In the genomic region with DNA sequence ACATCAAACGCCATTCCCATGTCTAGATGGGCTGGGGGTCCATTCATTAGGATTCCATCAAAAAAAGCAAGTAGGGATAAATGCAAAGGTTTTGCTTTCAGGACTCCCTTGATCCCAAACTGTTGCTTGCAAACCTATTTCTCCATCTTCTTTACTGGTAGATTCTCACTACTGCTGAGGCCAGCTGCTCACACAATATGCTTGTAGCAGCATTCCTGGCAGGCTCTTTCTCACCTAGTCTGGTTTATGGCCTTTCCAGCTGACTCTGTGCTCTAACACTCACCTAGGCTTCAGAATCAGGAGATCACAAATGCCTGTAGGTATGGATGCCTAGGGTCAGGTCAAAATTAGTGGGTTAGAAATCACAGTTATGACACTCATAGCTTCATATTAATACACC, we compare ENCODE assay signal across 28 cellular contexts.
"Had no signal": no experiment of that assay in that cellular context is flagged by ENCODE, and none has a peak within 500 bp of the region (broad histone marks: within the 10 kb centered on the region; RNA-seq: fewer than 3 reads in every experiment).

No MANE protein-coding gene starts in this region.

- DNase-seq: natural killer cell; occipital lobe; ovary; posterior cingulate gyrus; psoas muscle; right cardiac atrium; right lobe of liver; sigmoid colon; small intestine; stimulated activated CD4-positive, alpha-beta T cell treated with anti-CD3 and anti-CD28 coated beads, Interleukin-15, amount 100 ng/mL, for 24 hours; stimulated activated CD4-positive, alpha-beta T cell treated with anti-CD3 and anti-CD28 coated beads, Interleukin-2, amount 100 ng/mL, for 24 hours; stimulated activated CD4-positive, alpha-beta T cell treated with anti-CD3 and anti-CD28 coated beads, Interleukin-2, amount 100 ng/mL, for 48 hours; stimulated activated CD4-positive, alpha-beta T cell treated with anti-CD3 and anti-CD28 coated beads, Interleukin-4, amount 100 ng/mL, for 24 hours; stimulated activated naive B cell treated with anti-CD40 and anti-IgM and Interleukin-4, amounts not matched to agents 10 μg/mL and 1 μg/mL and 100 μg/mL, for 72 hours; stimulated activated naive CD4-positive, alpha-beta T cell treated with Interleukin-2 at 50 U/mL for 16 hours; testis; tibial artery; transverse colon; upper lobe of right lung; uterus had no signal

- H3K79me2 ChIP-seq: parathyroid adenoma had no signal

- ATAC-seq: natural killer cell; psoas muscle; right cardiac atrium; right lobe of liver; stimulated activated effector memory CD8-positive, alpha-beta T cell treated with anti-CD3 and anti-CD28 coated beads, Interleukin-12 subunit alpha, Interleukin-12 subunit beta, amount 100 ng/mL, for 72 hours; stimulated activated naive B cell treated with anti-CD40 and anti-IgM and Interleukin-4, amounts not matched to agents 10 μg/mL and 1 μg/mL and 100 μg/mL, for 72 hours; upper lobe of right lung had no signal

- H3K4me2 ChIP-seq: neural progenitor cell had no signal

- H3K9ac ChIP-seq: neural progenitor cell, parathyroid adenoma had no signal

- H3K27ac ChIP-seq: neural progenitor cell, ovary, parathyroid adenoma, psoas muscle, right lobe of liver, sigmoid colon, suprapubic skin, testis, tibial artery, transverse colon, upper lobe of right lung, uterus had no signal

- H3K27me3 Mint-ChIP-seq: progenitor cell of endocrine pancreas; stimulated activated naive B cell treated with anti-CD40 and anti-IgM and Interleukin-4, amounts not matched to agents 10 μg/mL and 1 μg/mL and 100 μg/mL, for 72 hours; stimulated activated naive CD8-positive, alpha-beta T cell treated with anti-CD3 and anti-CD28 coated beads, Interleukin-15, Interleukin-2, amounts not matched to agents 100 ng/mL and 50 ng/mL, for 24 hours; type B pancreatic cell had no signal

- H3K4me1 Mint-ChIP-seq: natural killer cell; nephron; neural progenitor cell; stimulated activated effector memory CD8-positive, alpha-beta T cell treated with anti-CD3 and anti-CD28 coated beads, Interleukin-12 subunit alpha, Interleukin-12 subunit beta, amount 100 ng/mL, for 72 hours; stimulated activated naive B cell treated with anti-CD40 and anti-IgM and Interleukin-4, amounts not matched to agents 10 μg/mL and 1 μg/mL and 100 μg/mL, for 72 hours had no signal

- H3K27ac Mint-ChIP-seq: natural killer cell; nephron; neural progenitor cell; progenitor cell of endocrine pancreas; stimulated activated effector memory CD8-positive, alpha-beta T cell treated with anti-CD3 and anti-CD28 coated beads, Interleukin-12 subunit alpha, Interleukin-12 subunit beta, amount 100 ng/mL, for 72 hours; stimulated activated naive B cell treated with anti-CD40 and anti-IgM and Interleukin-4, amounts not matched to agents 10 μg/mL and 1 μg/mL and 100 μg/mL, for 72 hours; stimulated activated naive CD8-positive, alpha-beta T cell treated with anti-CD3 and anti-CD28 coated beads, Interleukin-15, Interleukin-2, amounts not matched to agents 100 ng/mL and 50 ng/mL, for 24 hours; type B pancreatic cell had no signal

- H3K36me3 Mint-ChIP-seq: natural killer cell; neural progenitor cell; stimulated activated effector memory CD8-positive, alpha-beta T cell treated with anti-CD3 and anti-CD28 coated beads, Interleukin-12 subunit alpha, Interleukin-12 subunit beta, amount 100 ng/mL, for 72 hours; stimulated activated naive B cell treated with anti-CD40 and anti-IgM and Interleukin-4, amounts not matched to agents 10 μg/mL and 1 μg/mL and 100 μg/mL, for 72 hours; type B pancreatic cell had no signal

- H3K36me3 ChIP-seq: neural progenitor cell, ovary, right lobe of liver, sigmoid colon, suprapubic skin, tibial artery, transverse colon, upper lobe of right lung, uterus had no signal

- H3K9me3 Mint-ChIP-seq: stimulated activated effector memory CD8-positive, alpha-beta T cell treated with anti-CD3 and anti-CD28 coated beads, Interleukin-12 subunit alpha, Interleukin-12 subunit beta, amount 100 ng/mL, for 72 hours had no signal

- H3K4me3 Mint-ChIP-seq: natural killer cell; nephron; neural progenitor cell; stimulated activated effector memory CD8-positive, alpha-beta T cell treated with anti-CD3 and anti-CD28 coated beads, Interleukin-12 subunit alpha, Interleukin-12 subunit beta, amount 100 ng/mL, for 72 hours; stimulated activated naive B cell treated with anti-CD40 and anti-IgM and Interleukin-4, amounts not matched to agents 10 μg/mL and 1 μg/mL and 100 μg/mL, for 72 hours; stimulated activated naive CD8-positive, alpha-beta T cell treated with anti-CD3 and anti-CD28 coated beads, Interleukin-15, Interleukin-2, amounts not matched to agents 100 ng/mL and 50 ng/mL, for 24 hours; type B pancreatic cell had no signal

- H3K4me1 ChIP-seq: neural progenitor cell, parathyroid adenoma, psoas muscle, right lobe of liver, sigmoid colon, suprapubic skin, testis, tibial artery, transverse colon, upper lobe of right lung, uterus had no signal

- H3K4me3 ChIP-seq: neural progenitor cell, ovary, psoas muscle, right lobe of liver, sigmoid colon, suprapubic skin, testis, tibial artery, transverse colon, upper lobe of right lung, uterus had no signal

- H3K27me3 ChIP-seq: neural progenitor cell, ovary, right lobe of liver, sigmoid colon, suprapubic skin, testis, tibial artery, transverse colon, upper lobe of right lung, uterus had no signal
